ENCODE assay signal across 23 cellular contexts in the genomic region with DNA sequence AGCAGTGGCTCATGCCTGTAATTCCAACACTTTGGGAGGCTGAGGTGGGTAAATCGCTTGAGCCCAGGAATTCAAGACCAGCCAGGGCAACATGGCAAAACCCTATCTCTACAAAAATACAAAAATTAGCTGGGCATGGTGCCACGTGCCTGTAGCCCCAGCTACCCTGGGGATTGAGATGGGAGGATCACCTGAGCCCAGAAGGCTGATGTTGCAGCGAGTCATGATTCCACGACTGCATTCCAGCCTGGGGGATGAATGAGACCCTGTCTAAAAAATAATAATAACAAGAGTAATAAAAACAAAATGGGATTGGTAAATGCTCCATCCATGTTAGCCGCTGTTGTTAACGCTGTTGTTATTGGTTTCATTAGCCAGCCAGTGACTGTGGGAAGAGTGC. TPM values are rescaled to one million over a fixed set of nuclear protein-coding genes. Genes with fewer than 3 reads are reported as not detected.
"Had no signal": no experiment of that assay in that cellular context is flagged by ENCODE, and none has a peak within 500 bp of the region (broad histone marks: within the 10 kb centered on the region; RNA-seq: fewer than 3 reads in every experiment).

No MANE protein-coding gene starts in this region.

- ATAC-seq: activated CD4-positive, alpha-beta T cell treated with anti-CD3 and anti-CD28 coated beads for 36 hours; activated naive CD4-positive, alpha-beta T cell treated with anti-CD3 and anti-CD28 coated beads, Interleukin-2, amount 50 U/mL, for 72 hours; foreskin keratinocyte; left lobe of liver had no signal

- H3K27ac Mint-ChIP-seq: activated CD4-positive, alpha-beta T cell treated with anti-CD3 and anti-CD28 coated beads for 36 hours; activated naive CD4-positive, alpha-beta T cell treated with anti-CD3 and anti-CD28 coated beads, Interleukin-2, amount 50 U/mL, for 72 hours; endodermal cell; naive B cell; T-helper 2 cell treated with Interferon-gamma antibody and Interleukin-4, amounts not matched to agents 5 μg/mL and 100 μg/mL, for 36 hours; type B pancreatic cell had no signal

- H3K27ac ChIP-seq: adrenal gland, dorsolateral prefrontal cortex, foreskin keratinocyte, prostate gland, right atrium auricular region, stomach had no signal

- H3K27me3 Mint-ChIP-seq: activated CD4-positive, alpha-beta T cell treated with anti-CD3 and anti-CD28 coated beads for 36 hours had no signal

- H3K4me3 ChIP-seq: adrenal gland, dorsolateral prefrontal cortex, prostate gland, right atrium auricular region, stomach had no signal

- H3K36me3 Mint-ChIP-seq: activated naive CD4-positive, alpha-beta T cell treated with anti-CD3 and anti-CD28 coated beads, Interleukin-2, amount 50 U/mL, for 72 hours; naive B cell; type B pancreatic cell had no signal

- H3K27me3 ChIP-seq: foreskin keratinocyte, right atrium auricular region had no signal

- H3K36me3 ChIP-seq: adrenal gland, prostate gland, right atrium auricular region, stomach had no signal

- H3K9me3 ChIP-seq: adrenal gland, prostate gland, right atrium auricular region, stomach had no signal

- H3K4me1 ChIP-seq: prostate gland, right atrium auricular region had no signal

- H3K4me3 Mint-ChIP-seq: activated CD4-positive, alpha-beta T cell treated with anti-CD3 and anti-CD28 coated beads for 36 hours; endodermal cell; naive B cell; neural crest cell; T-helper 2 cell treated with Interferon-gamma antibody and Interleukin-4, amounts not matched to agents 5 μg/mL and 100 μg/mL, for 36 hours; type B pancreatic cell had no signal

- DNase-seq: activated CD4-positive, alpha-beta T cell treated with anti-CD3 and anti-CD28 coated beads for 36 hours; activated CD4-positive, alpha-beta T cell treated with anti-CD3 and anti-CD28 coated beads, Interleukin-2, amount 50 U/mL, for 48 hours; activated gamma-delta T cell; adrenal gland; dorsolateral prefrontal cortex; endodermal cell; foreskin keratinocyte; glutamatergic neuron; hypothalamus; islet precursor cell; naive B cell; stomach had no signal

- H3K9me3 Mint-ChIP-seq: activated naive CD4-positive, alpha-beta T cell treated with anti-CD3 and anti-CD28 coated beads, Interleukin-2, amount 50 U/mL, for 72 hours; endodermal cell; neural crest cell; T-helper 2 cell treated with Interferon-gamma antibody and Interleukin-4, amounts not matched to agents 5 μg/mL and 100 μg/mL, for 36 hours; type B pancreatic cell had no signal

- FAIRE-seq: TTC549 had no signal

RNA-seq across cellular contexts. Expression of a gene that starts 1.3 kb away (rescaled TPM):
- total RNA-seq: cardiac septum, lung microvascular endothelial cell, neural crest cell, skeletal muscle tissue had no signal
